2 cellular contexts compared by ENCODE assay signal in the genomic region with DNA sequence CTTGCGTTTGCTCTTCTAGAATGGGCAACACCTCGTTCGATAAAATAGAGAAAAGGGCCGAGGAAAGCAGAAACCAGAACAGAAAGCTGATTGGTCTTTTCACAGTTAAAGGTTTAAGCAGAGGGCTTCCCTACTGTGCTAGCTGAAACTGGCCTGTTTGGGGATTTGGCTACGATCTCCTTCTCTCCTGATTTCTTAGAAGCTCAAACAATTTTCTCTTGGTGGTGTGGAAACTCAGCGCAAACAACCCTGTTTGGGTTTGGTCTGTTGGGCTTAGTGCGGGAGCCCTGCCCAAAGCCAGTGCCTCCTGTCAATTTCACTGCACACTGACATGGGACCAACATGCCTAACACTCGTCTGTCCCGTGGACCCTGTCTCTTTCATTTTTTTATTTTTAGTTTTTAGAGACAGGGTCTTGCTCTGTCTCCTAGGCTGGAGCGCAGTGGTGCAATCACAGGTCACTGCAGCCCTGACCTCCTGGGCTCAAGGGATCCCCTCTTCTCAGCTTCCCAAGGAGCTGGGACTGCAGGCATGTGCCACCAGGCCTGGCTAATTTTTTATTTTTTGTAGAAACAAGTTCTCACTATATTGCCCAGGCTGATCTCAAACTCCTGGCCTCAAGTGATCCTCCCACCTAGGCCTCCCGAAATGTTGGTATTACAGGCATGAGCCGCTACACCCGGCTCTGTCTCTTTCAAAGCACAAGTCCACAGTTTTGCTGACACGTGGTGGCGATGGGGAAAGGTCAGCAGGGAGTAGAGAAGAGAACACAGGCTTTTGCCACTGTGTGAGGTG.
TF ChIP-seq lines count a peak whose summit lies in the region.

No MANE protein-coding gene starts in this region.

TF ChIP-seq in K562, 482 proteins besides CTCF, POLR2A, EP300 and RAD21:
- TF ChIP-seq, protein P1, sequence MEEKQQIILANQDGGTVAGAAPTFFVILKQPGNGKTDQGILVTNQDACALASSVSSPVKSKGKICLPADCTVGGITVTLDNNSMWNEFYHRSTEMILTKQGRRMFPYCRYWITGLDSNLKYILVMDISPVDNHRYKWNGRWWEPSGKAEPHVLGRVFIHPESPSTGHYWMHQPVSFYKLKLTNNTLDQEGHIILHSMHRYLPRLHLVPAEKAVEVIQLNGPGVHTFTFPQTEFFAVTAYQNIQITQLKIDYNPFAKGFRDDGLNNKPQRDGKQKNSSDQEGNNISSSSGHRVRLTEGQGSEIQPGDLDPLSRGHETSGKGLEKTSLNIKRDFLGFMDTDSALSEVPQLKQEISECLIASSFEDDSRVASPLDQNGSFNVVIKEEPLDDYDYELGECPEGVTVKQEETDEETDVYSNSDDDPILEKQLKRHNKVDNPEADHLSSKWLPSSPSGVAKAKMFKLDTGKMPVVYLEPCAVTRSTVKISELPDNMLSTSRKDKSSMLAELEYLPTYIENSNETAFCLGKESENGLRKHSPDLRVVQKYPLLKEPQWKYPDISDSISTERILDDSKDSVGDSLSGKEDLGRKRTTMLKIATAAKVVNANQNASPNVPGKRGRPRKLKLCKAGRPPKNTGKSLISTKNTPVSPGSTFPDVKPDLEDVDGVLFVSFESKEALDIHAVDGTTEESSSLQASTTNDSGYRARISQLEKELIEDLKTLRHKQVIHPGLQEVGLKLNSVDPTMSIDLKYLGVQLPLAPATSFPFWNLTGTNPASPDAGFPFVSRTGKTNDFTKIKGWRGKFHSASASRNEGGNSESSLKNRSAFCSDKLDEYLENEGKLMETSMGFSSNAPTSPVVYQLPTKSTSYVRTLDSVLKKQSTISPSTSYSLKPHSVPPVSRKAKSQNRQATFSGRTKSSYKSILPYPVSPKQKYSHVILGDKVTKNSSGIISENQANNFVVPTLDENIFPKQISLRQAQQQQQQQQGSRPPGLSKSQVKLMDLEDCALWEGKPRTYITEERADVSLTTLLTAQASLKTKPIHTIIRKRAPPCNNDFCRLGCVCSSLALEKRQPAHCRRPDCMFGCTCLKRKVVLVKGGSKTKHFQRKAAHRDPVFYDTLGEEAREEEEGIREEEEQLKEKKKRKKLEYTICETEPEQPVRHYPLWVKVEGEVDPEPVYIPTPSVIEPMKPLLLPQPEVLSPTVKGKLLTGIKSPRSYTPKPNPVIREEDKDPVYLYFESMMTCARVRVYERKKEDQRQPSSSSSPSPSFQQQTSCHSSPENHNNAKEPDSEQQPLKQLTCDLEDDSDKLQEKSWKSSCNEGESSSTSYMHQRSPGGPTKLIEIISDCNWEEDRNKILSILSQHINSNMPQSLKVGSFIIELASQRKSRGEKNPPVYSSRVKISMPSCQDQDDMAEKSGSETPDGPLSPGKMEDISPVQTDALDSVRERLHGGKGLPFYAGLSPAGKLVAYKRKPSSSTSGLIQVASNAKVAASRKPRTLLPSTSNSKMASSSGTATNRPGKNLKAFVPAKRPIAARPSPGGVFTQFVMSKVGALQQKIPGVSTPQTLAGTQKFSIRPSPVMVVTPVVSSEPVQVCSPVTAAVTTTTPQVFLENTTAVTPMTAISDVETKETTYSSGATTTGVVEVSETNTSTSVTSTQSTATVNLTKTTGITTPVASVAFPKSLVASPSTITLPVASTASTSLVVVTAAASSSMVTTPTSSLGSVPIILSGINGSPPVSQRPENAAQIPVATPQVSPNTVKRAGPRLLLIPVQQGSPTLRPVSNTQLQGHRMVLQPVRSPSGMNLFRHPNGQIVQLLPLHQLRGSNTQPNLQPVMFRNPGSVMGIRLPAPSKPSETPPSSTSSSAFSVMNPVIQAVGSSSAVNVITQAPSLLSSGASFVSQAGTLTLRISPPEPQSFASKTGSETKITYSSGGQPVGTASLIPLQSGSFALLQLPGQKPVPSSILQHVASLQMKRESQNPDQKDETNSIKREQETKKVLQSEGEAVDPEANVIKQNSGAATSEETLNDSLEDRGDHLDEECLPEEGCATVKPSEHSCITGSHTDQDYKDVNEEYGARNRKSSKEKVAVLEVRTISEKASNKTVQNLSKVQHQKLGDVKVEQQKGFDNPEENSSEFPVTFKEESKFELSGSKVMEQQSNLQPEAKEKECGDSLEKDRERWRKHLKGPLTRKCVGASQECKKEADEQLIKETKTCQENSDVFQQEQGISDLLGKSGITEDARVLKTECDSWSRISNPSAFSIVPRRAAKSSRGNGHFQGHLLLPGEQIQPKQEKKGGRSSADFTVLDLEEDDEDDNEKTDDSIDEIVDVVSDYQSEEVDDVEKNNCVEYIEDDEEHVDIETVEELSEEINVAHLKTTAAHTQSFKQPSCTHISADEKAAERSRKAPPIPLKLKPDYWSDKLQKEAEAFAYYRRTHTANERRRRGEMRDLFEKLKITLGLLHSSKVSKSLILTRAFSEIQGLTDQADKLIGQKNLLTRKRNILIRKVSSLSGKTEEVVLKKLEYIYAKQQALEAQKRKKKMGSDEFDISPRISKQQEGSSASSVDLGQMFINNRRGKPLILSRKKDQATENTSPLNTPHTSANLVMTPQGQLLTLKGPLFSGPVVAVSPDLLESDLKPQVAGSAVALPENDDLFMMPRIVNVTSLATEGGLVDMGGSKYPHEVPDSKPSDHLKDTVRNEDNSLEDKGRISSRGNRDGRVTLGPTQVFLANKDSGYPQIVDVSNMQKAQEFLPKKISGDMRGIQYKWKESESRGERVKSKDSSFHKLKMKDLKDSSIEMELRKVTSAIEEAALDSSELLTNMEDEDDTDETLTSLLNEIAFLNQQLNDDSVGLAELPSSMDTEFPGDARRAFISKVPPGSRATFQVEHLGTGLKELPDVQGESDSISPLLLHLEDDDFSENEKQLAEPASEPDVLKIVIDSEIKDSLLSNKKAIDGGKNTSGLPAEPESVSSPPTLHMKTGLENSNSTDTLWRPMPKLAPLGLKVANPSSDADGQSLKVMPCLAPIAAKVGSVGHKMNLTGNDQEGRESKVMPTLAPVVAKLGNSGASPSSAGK (IDR thresholded peaks at IDR 0.05): peak; percentile 64; the same call in 1 of the 2 replicates
- TF ChIP-seq RBBP5 (IDR thresholded peaks at IDR 0.05; ENCODE audit: borderline replicate concordance, insufficient read depth, low read length, poor library complexity, severe bottlenecking): no peak

TF ChIP-seq in HepG2, 621 proteins besides CTCF, POLR2A, EP300 and RAD21 (continues in another document):
- TF ChIP-seq NBN (conservative IDR thresholded peaks at IDR 0.05) (no peak), ZBTB7A (CRISPR knock-in tag; IDR thresholded peaks at IDR 0.05) (peak; percentile 49; the same call in 1 of the 2 replicates), ZEB1 (IDR thresholded peaks at IDR 0.05; ENCODE audit: insufficient replicate concordance, low read depth) (no peak), NCOR1 (IDR thresholded peaks at IDR 0.05; ENCODE audit: borderline replicate concordance, low read length) (no peak), ZSCAN22 (CRISPR knock-in tag; IDR thresholded peaks at IDR 0.05) (0 out of 2 replicates have a peak, but pooled peaks have one; percentile 7), JUN (CRISPR knock-in tag; IDR thresholded peaks at IDR 0.05) (no peak), JARID2 (CRISPR knock-in tag; IDR thresholded peaks at IDR 0.05; ENCODE audit: insufficient replicate concordance) (no peak), ZBTB21 (CRISPR knock-in tag; IDR thresholded peaks at IDR 0.05) (no peak), ZNF713 (CRISPR knock-in tag; IDR thresholded peaks at IDR 0.05) (0 out of 2 replicates have a peak, but pooled peaks have one; percentile 4), MXD4 (CRISPR knock-in tag; IDR thresholded peaks at IDR 0.05) (0 out of 2 replicates have a peak, but pooled peaks have one; percentile 24), TGIF2 (CRISPR knock-in tag; IDR thresholded peaks at IDR 0.05) (peak; percentile 74; the same call in 1 of the 2 replicates), RFX5 (IDR thresholded peaks at IDR 0.05; ENCODE audit: low read depth, low read length) (no peak), ZNF678 (CRISPR knock-in tag; IDR thresholded peaks at IDR 0.05) (no peak), ATM (IDR thresholded peaks at IDR 0.05; ENCODE audit: borderline replicate concordance) (no peak), FOXK1 (CRISPR knock-in tag; IDR thresholded peaks at IDR 0.05; ENCODE audit: borderline replicate concordance, low read depth) (peak; percentile 50; the same call in 1 of the 2 replicates), ZNF775 (CRISPR knock-in tag; IDR thresholded peaks at IDR 0.05; ENCODE audit: borderline replicate concordance) (no peak), KLF6 (CRISPR knock-in tag; IDR thresholded peaks at IDR 0.05) (peak; percentile 36; the same call in 1 of the 2 replicates), ZNF839 (CRISPR knock-in tag; IDR thresholded peaks at IDR 0.05; ENCODE audit: borderline replicate concordance) (no peak), ZNF251 (CRISPR knock-in tag; IDR thresholded peaks at IDR 0.05) (no peak), ZFP82 (CRISPR knock-in tag; IDR thresholded peaks at IDR 0.05; ENCODE audit: borderline replicate concordance) (no peak), SALL1 (CRISPR knock-in tag; IDR thresholded peaks at IDR 0.05) (peak; percentile 70), ELF4 (CRISPR knock-in tag; IDR thresholded peaks at IDR 0.05; ENCODE audit: borderline replicate concordance) (no peak; the same call in 1 of the 2 replicates), TBX2 (CRISPR knock-in tag; IDR thresholded peaks at IDR 0.05; ENCODE audit: borderline replicate concordance) (0 out of 2 replicates have a peak, but pooled peaks have one; percentile 34), ATAD3A (CRISPR knock-in tag; IDR thresholded peaks at IDR 0.05) (no peak), MYC (CRISPR knock-in tag; IDR thresholded peaks at IDR 0.05; ENCODE audit: borderline replicate concordance) (peak; percentile 78), RARA (CRISPR knock-in tag; IDR thresholded peaks at IDR 0.05) (no peak; the same call in 1 of the 2 replicates), FOXA3 (CRISPR knock-in tag; IDR thresholded peaks at IDR 0.05) (peak; percentile 35; the same call in 1 of the 2 replicates), ZNF253 (CRISPR knock-in tag; IDR thresholded peaks at IDR 0.05; ENCODE audit: borderline replicate concordance) (peak; percentile 44; the same call in 1 of the 2 replicates)
- TF ChIP-seq, protein P2, sequence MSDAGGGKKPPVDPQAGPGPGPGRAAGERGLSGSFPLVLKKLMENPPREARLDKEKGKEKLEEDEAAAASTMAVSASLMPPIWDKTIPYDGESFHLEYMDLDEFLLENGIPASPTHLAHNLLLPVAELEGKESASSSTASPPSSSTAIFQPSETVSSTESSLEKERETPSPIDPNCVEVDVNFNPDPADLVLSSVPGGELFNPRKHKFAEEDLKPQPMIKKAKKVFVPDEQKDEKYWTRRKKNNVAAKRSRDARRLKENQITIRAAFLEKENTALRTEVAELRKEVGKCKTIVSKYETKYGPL (CRISPR knock-in tag; IDR thresholded peaks at IDR 0.05): 0 out of 2 replicates have a peak, but pooled peaks have one; percentile 16
- TF ChIP-seq, protein P3, sequence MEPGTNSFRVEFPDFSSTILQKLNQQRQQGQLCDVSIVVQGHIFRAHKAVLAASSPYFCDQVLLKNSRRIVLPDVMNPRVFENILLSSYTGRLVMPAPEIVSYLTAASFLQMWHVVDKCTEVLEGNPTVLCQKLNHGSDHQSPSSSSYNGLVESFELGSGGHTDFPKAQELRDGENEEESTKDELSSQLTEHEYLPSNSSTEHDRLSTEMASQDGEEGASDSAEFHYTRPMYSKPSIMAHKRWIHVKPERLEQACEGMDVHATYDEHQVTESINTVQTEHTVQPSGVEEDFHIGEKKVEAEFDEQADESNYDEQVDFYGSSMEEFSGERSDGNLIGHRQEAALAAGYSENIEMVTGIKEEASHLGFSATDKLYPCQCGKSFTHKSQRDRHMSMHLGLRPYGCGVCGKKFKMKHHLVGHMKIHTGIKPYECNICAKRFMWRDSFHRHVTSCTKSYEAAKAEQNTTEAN (CRISPR knock-in tag; conservative IDR thresholded peaks at IDR 0.05): no peak
- TF ChIP-seq, protein P4, sequence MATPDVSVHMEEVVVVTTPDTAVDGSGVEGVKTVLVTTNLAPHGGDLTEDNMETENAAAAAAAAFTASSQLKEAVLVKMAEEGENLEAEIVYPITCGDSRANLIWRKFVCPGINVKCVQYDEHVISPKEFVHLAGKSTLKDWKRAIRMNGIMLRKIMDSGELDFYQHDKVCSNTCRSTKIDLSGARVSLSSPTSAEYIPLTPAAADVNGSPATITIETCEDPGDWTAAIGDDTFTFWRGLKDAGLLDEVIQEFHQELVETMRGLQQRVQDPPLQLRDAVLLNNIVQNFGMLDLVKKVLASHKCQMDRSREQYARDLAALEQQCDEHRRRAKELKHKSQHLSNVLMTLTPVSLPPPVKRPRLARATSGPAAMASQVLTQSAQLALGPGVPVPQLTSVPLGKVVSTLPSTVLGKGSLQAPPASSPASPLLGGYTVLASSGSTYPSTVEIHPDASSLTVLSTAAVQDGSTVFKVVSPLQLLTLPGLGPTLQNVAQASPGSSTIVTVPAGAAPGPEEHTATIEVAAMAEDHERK (CRISPR knock-in tag; IDR thresholded peaks at IDR 0.05; ENCODE audit: low read depth): no peak
- TF ChIP-seq, protein P5, sequence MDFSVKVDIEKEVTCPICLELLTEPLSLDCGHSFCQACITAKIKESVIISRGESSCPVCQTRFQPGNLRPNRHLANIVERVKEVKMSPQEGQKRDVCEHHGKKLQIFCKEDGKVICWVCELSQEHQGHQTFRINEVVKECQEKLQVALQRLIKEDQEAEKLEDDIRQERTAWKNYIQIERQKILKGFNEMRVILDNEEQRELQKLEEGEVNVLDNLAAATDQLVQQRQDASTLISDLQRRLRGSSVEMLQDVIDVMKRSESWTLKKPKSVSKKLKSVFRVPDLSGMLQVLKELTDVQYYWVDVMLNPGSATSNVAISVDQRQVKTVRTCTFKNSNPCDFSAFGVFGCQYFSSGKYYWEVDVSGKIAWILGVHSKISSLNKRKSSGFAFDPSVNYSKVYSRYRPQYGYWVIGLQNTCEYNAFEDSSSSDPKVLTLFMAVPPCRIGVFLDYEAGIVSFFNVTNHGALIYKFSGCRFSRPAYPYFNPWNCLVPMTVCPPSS (IDR thresholded peaks at IDR 0.05): no peak
- TF ChIP-seq, protein P6, sequence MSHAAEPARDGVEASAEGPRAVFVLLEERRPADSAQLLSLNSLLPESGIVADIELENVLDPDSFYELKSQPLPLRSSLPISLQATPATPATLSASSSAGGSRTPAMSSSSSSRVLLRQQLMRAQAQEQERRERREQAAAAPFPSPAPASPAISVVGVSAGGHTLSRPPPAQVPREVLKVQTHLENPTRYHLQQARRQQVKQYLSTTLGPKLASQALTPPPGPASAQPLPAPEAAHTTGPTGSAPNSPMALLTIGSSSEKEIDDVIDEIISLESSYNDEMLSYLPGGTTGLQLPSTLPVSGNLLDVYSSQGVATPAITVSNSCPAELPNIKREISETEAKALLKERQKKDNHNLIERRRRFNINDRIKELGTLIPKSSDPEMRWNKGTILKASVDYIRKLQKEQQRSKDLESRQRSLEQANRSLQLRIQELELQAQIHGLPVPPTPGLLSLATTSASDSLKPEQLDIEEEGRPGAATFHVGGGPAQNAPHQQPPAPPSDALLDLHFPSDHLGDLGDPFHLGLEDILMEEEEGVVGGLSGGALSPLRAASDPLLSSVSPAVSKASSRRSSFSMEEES (CRISPR knock-in tag; IDR thresholded peaks at IDR 0.05): peak; percentile 74; the same call in 1 of the 2 replicates
- TF ChIP-seq, protein P7, sequence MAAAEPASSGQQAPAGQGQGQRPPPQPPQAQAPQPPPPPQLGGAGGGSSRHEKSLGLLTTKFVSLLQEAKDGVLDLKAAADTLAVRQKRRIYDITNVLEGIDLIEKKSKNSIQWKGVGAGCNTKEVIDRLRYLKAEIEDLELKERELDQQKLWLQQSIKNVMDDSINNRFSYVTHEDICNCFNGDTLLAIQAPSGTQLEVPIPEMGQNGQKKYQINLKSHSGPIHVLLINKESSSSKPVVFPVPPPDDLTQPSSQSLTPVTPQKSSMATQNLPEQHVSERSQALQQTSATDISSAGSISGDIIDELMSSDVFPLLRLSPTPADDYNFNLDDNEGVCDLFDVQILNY (CRISPR knock-in tag; conservative IDR thresholded peaks at IDR 0.05): no peak
